Comparison of ENCODE assay signal across 34 cellular contexts in the genomic region with DNA sequence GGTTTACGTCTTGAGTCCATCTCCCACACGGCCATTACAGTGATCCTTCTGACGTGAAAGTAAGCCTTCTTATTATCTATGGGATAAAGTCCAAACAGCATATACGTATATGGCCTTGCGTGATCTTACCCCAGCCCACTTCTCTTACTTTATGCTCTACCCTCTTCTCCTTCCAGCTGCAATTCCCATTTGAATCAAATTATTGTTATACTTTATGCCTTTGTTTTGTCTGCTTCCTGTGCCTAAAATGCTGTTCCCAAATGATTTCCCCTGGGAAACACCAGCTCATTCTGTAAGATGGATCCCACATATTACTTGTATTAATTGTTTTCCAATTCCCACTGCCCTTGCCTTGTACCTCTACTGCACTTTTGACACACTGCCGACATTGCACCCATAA. TPM values are rescaled to one million over a fixed set of nuclear protein-coding genes. Genes with fewer than 3 reads are reported as not detected.
"Had no signal": no experiment of that assay in that cellular context is flagged by ENCODE, and none has a peak within 500 bp of the region (broad histone marks: within the 10 kb centered on the region; RNA-seq: fewer than 3 reads in every experiment).

No MANE protein-coding gene starts in this region.

- H3K27ac ChIP-seq: hepatocyte, pancreas, prostate gland, right lobe of liver, stomach, suprapubic skin, thoracic aorta, tibial artery, uterus had no signal

- H3K4me1 Mint-ChIP-seq: nephron, neural crest cell had no signal

- H3K4me1 ChIP-seq: pancreas, prostate gland, right lobe of liver, stomach, suprapubic skin, tibial artery, uterus had no signal

- ATAC-seq: left lobe of liver; naive thymus-derived CD8-positive, alpha-beta T cell; pancreas; right lobe of liver; stimulated activated naive B cell treated with anti-CD40 and anti-IgM and Interleukin-4, amounts not matched to agents 10 μg/mL and 1 μg/mL and 100 μg/mL, for 72 hours; stimulated activated naive CD8-positive, alpha-beta T cell treated with anti-CD3 and anti-CD28 coated beads, Interleukin-15, Interleukin-2, amounts not matched to agents 100 U/mL and 50 U/mL, for 24 hours had no signal

- DNase-seq: head of caudate nucleus; islet precursor cell; mesenchymal stem cell; naive thymus-derived CD8-positive, alpha-beta T cell; nucleus accumbens; pancreas; posterior cingulate gyrus; retina; right lobe of liver; stimulated activated CD4-positive, alpha-beta T cell treated with anti-CD3 and anti-CD28 coated beads, Interleukin-12 subunit alpha, Interleukin-12 subunit beta, amount 100 ng/mL, for 4 hours; stimulated activated CD4-positive, alpha-beta T cell treated with anti-CD3 and anti-CD28 coated beads, Interleukin-15, amount 100 ng/mL, for 24 hours; stimulated activated CD4-positive, alpha-beta T cell treated with anti-CD3 and anti-CD28 coated beads, Interleukin-2, amount 100 ng/mL, for 24 hours; stimulated activated CD4-positive, alpha-beta T cell treated with anti-CD3 and anti-CD28 coated beads, Interleukin-4, amount 100 ng/mL, for 1 hour; stimulated activated naive B cell treated with anti-CD40 and anti-IgM and Interleukin-4, amounts not matched to agents 10 μg/mL and 1 μg/mL and 100 μg/mL, for 72 hours; stimulated activated naive CD8-positive, alpha-beta T cell treated with anti-CD3 and anti-CD28 coated beads, Interleukin-15, Interleukin-2, amounts not matched to agents 100 U/mL and 50 U/mL, for 24 hours; stomach; tibial artery; uterus had no signal

- H3K4me3 ChIP-seq: hepatocyte, pancreas, prostate gland, right lobe of liver, stomach, suprapubic skin, thoracic aorta, tibial artery, uterus had no signal

- H3K4me3 Mint-ChIP-seq: naive thymus-derived CD8-positive, alpha-beta T cell; nephron; neural crest cell; stimulated activated naive B cell treated with anti-CD40 and anti-IgM and Interleukin-4, amounts not matched to agents 10 μg/mL and 1 μg/mL and 100 μg/mL, for 72 hours; type B pancreatic cell had no signal

- FAIRE-seq: pancreas had no signal

- H3K36me3 ChIP-seq: uterus had no signal

- H3K27ac Mint-ChIP-seq: nephron; stimulated activated naive B cell treated with anti-CD40 and anti-IgM and Interleukin-4, amounts not matched to agents 10 μg/mL and 1 μg/mL and 100 μg/mL, for 72 hours; type B pancreatic cell had no signal

- H3K9me3 ChIP-seq: pancreas, prostate gland, right lobe of liver, stomach, suprapubic skin, thoracic aorta, tibial artery, uterus had no signal

- H3K27me3 ChIP-seq: hepatocyte, pancreas, right lobe of liver, stomach, suprapubic skin, tibial artery, uterus had no signal

- H3K9me3 Mint-ChIP-seq: naive thymus-derived CD8-positive, alpha-beta T cell; nephron; neural crest cell; stimulated activated naive B cell treated with anti-CD40 and anti-IgM and Interleukin-4, amounts not matched to agents 10 μg/mL and 1 μg/mL and 100 μg/mL, for 72 hours; type B pancreatic cell had no signal

- H3K27me3 Mint-ChIP-seq: naive thymus-derived CD8-positive, alpha-beta T cell; stimulated activated naive B cell treated with anti-CD40 and anti-IgM and Interleukin-4, amounts not matched to agents 10 μg/mL and 1 μg/mL and 100 μg/mL, for 72 hours; type B pancreatic cell had no signal

RNA-seq across cellular contexts. Expression of a gene that starts 36.6 kb away (rescaled TPM):
- total RNA-seq: hepatocyte; kidney epithelial cell; left lobe of liver; lower leg skin; lung microvascular endothelial cell; mucosa of gallbladder; naive thymus-derived CD8-positive, alpha-beta T cell; neural crest cell; osteoblast; pancreas; right lobe of liver; skeletal muscle tissue; stomach; subcutaneous adipose tissue; suprapubic skin; thoracic aorta; ureter; uterus had no signal
- polyA plus RNA-seq: hepatocyte, pancreas, stomach had no signal
